Comparison of ENCODE assay signal across 1 cellular context in the genomic region with DNA sequence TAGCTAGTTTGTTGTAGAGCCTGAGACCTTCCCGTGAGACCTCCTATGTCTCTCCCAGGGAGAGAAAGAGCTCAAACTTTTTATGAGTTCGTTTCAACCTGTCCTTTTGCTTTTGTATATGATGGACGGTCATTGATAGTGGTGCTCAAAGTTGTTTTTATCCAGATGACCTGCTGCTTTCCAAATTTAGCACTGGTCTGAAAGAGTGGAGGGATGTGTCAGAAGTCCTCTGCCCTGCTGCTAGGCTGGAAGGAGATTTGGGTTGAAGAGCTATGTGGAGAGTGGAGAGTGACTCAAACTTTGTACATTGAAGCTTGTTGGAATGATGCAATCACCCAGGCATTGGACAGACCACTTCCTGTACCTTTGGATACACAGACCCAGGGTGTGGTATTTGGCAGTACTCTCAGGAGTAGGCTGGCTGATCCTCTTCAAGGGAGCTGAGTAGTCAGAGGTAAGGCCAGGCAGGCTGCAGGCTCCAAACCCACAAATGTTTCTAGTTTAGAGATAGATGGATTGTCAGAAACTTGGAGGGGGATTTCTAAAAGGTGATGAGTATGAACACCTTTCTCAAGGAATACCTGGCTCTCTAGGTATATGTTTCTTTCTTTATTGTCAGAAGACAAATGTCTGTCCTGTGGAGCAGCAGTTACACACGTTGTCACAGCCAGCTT.
TF ChIP-seq lines count a peak whose summit lies in the region.

No MANE protein-coding gene starts in this region.

TF ChIP-seq in HepG2, 621 proteins besides CTCF, POLR2A, EP300 and RAD21 (continued from another document and continues in another):
- no peak; the same call in 1 of the 2 replicates for TF ChIP-seq ZNF574 (CRISPR knock-in tag; IDR thresholded peaks at IDR 0.05)
- TF ChIP-seq ISL2 (CRISPR knock-in tag; IDR thresholded peaks at IDR 0.05), result no peak
- TF ChIP-seq PCBP2 (optimal IDR thresholded peaks at IDR 0.05; ENCODE audit: low read depth, low read length, poor library complexity, severe bottlenecking), result no peak
- TF ChIP-seq SMAD9 (CRISPR knock-in tag; IDR thresholded peaks at IDR 0.05), result no peak
- TF ChIP-seq JDP2 (CRISPR knock-in tag; IDR thresholded peaks at IDR 0.05; ENCODE audit: borderline replicate concordance), result no peak
- TF ChIP-seq, protein P1, sequence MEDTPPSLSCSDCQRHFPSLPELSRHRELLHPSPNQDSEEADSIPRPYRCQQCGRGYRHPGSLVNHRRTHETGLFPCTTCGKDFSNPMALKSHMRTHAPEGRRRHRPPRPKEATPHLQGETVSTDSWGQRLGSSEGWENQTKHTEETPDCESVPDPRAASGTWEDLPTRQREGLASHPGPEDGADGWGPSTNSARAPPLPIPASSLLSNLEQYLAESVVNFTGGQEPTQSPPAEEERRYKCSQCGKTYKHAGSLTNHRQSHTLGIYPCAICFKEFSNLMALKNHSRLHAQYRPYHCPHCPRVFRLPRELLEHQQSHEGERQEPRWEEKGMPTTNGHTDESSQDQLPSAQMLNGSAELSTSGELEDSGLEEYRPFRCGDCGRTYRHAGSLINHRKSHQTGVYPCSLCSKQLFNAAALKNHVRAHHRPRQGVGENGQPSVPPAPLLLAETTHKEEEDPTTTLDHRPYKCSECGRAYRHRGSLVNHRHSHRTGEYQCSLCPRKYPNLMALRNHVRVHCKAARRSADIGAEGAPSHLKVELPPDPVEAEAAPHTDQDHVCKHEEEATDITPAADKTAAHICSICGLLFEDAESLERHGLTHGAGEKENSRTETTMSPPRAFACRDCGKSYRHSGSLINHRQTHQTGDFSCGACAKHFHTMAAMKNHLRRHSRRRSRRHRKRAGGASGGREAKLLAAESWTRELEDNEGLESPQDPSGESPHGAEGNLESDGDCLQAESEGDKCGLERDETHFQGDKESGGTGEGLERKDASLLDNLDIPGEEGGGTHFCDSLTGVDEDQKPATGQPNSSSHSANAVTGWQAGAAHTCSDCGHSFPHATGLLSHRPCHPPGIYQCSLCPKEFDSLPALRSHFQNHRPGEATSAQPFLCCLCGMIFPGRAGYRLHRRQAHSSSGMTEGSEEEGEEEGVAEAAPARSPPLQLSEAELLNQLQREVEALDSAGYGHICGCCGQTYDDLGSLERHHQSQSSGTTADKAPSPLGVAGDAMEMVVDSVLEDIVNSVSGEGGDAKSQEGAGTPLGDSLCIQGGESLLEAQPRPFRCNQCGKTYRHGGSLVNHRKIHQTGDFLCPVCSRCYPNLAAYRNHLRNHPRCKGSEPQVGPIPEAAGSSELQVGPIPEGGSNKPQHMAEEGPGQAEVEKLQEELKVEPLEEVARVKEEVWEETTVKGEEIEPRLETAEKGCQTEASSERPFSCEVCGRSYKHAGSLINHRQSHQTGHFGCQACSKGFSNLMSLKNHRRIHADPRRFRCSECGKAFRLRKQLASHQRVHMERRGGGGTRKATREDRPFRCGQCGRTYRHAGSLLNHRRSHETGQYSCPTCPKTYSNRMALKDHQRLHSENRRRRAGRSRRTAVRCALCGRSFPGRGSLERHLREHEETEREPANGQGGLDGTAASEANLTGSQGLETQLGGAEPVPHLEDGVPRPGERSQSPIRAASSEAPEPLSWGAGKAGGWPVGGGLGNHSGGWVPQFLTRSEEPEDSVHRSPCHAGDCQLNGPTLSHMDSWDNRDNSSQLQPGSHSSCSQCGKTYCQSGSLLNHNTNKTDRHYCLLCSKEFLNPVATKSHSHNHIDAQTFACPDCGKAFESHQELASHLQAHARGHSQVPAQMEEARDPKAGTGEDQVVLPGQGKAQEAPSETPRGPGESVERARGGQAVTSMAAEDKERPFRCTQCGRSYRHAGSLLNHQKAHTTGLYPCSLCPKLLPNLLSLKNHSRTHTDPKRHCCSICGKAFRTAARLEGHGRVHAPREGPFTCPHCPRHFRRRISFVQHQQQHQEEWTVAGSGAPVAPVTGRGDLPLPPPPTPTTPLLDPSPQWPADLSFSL (CRISPR knock-in tag; IDR thresholded peaks at IDR 0.05), result no peak
- TF ChIP-seq ZNF780A (CRISPR knock-in tag; IDR thresholded peaks at IDR 0.05), result no peak
- no peak for TF ChIP-seq PREB (CRISPR knock-in tag; IDR thresholded peaks at IDR 0.05)
- TF ChIP-seq KMT2B (CRISPR knock-in tag; IDR thresholded peaks at IDR 0.05), result no peak
- TF ChIP-seq ZNF431 (CRISPR knock-in tag; IDR thresholded peaks at IDR 0.05; ENCODE audit: borderline replicate concordance, low read depth), result no peak
- no peak for TF ChIP-seq IRX3 (CRISPR knock-in tag; IDR thresholded peaks at IDR 0.05; ENCODE audit: borderline replicate concordance, low read depth)
- TF ChIP-seq HINFP (CRISPR knock-in tag; IDR thresholded peaks at IDR 0.05; ENCODE audit: low read depth), result no peak
- no peak for TF ChIP-seq NFKBIZ (CRISPR knock-in tag; IDR thresholded peaks at IDR 0.05)
- TF ChIP-seq ZNF766 (CRISPR knock-in tag; IDR thresholded peaks at IDR 0.05; ENCODE audit: borderline replicate concordance), result no peak
- TF ChIP-seq ZNF691 (CRISPR knock-in tag; IDR thresholded peaks at IDR 0.05; ENCODE audit: borderline replicate concordance, low read depth), result no peak
- TF ChIP-seq MTA3 (CRISPR knock-in tag; IDR thresholded peaks at IDR 0.05), result no peak
- no peak for TF ChIP-seq FOXM1 (CRISPR knock-in tag; IDR thresholded peaks at IDR 0.05)
- no peak for TF ChIP-seq ETV6 (CRISPR knock-in tag; conservative IDR thresholded peaks at IDR 0.05)
- peak; percentile 65; the same call in 1 of the 2 replicates for TF ChIP-seq JUND (CRISPR knock-in tag; IDR thresholded peaks at IDR 0.05)
- TF ChIP-seq RXRB (CRISPR knock-in tag; IDR thresholded peaks at IDR 0.05; ENCODE audit: borderline replicate concordance), result no peak; the same call in 1 of the 2 replicates
- TF ChIP-seq NR2F6 (IDR thresholded peaks at IDR 0.05), result no peak
- TF ChIP-seq NR2F6 (CRISPR knock-in tag; IDR thresholded peaks at IDR 0.05), result 0 out of 2 replicates have a peak, but pooled peaks have one; percentile 31
- TF ChIP-seq, protein P2, sequence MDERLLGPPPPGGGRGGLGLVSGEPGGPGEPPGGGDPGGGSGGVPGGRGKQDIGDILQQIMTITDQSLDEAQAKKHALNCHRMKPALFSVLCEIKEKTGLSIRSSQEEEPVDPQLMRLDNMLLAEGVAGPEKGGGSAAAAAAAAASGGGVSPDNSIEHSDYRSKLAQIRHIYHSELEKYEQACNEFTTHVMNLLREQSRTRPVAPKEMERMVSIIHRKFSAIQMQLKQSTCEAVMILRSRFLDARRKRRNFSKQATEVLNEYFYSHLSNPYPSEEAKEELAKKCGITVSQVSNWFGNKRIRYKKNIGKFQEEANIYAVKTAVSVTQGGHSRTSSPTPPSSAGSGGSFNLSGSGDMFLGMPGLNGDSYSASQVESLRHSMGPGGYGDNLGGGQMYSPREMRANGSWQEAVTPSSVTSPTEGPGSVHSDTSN (CRISPR knock-in tag; IDR thresholded peaks at IDR 0.05), result no peak
- TF ChIP-seq, protein P3, sequence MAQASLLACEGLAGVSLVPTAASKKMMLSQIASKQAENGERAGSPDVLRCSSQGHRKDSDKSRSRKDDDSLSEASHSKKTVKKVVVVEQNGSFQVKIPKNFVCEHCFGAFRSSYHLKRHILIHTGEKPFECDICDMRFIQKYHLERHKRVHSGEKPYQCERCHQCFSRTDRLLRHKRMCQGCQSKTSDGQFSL (CRISPR knock-in tag; IDR thresholded peaks at IDR 0.05), result no peak
- no peak for TF ChIP-seq REXO4 (CRISPR knock-in tag; IDR thresholded peaks at IDR 0.05; ENCODE audit: borderline replicate concordance)
- no peak for TF ChIP-seq FOXP4 (CRISPR knock-in tag; IDR thresholded peaks at IDR 0.05)
- no peak for TF ChIP-seq RELA (CRISPR knock-in tag; IDR thresholded peaks at IDR 0.05)
- no peak for TF ChIP-seq KDM3A (CRISPR knock-in tag; IDR thresholded peaks at IDR 0.05; ENCODE audit: low read depth)
- no peak for TF ChIP-seq TRIM22 (IDR thresholded peaks at IDR 0.05)
- no peak for TF ChIP-seq TBL1XR1 (IDR thresholded peaks at IDR 0.05; ENCODE audit: borderline replicate concordance, low read length, partially characterized antibody)
- TF ChIP-seq MED13 (CRISPR knock-in tag; IDR thresholded peaks at IDR 0.05), result no peak
- TF ChIP-seq REL (CRISPR knock-in tag; conservative IDR thresholded peaks at IDR 0.05), result no peak
- no peak for TF ChIP-seq ZNF562 (CRISPR knock-in tag; IDR thresholded peaks at IDR 0.05; ENCODE audit: borderline replicate concordance)
- no peak for TF ChIP-seq FOXJ3 (CRISPR knock-in tag; IDR thresholded peaks at IDR 0.05; ENCODE audit: borderline replicate concordance)
- no peak for TF ChIP-seq ZMAT5 (CRISPR knock-in tag; IDR thresholded peaks at IDR 0.05; ENCODE audit: borderline replicate concordance, low read depth)
- no peak for TF ChIP-seq ZNF878 (CRISPR knock-in tag; IDR thresholded peaks at IDR 0.05)
- no peak for TF ChIP-seq TOE1 (CRISPR knock-in tag; IDR thresholded peaks at IDR 0.05)
- TF ChIP-seq CREB3 (CRISPR knock-in tag; IDR thresholded peaks at IDR 0.05), result no peak
